Comparison of ENCODE assay signal across 22 cellular contexts in the genomic region with DNA sequence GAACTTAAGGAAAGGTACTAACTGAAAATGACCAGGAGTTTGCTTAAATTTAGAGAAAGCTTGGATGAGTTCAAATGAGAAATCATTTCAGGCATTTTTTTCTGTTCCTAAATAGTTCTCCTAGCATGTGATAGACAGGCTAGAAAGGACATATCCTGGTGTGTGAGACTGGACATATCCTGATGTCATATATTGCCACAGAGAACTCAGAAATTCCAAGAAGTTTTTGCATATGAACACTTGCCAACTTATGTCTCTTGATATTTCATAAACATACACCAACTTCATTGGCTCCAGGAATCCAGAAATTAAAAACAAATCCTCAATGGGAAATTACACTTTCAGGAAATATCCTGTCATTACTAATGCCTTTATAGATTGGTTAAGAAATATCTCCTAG. TPM values are rescaled to one million over a fixed set of nuclear protein-coding genes. Genes with fewer than 3 reads are reported as not detected.
A peak's percentile ranks its signal among the peaks of the same experiment; 100 is the strongest.
DNase-seq lines count a peak whose midpoint lies in the region; ATAC-seq and TF ChIP-seq lines count a peak whose summit lies in the region.
"Had no signal": no experiment of that assay in that cellular context is flagged by ENCODE, and none has a peak within 500 bp of the region (broad histone marks: within the 10 kb centered on the region; RNA-seq: fewer than 3 reads in every experiment).

No MANE protein-coding gene starts in this region.

- no peaks in the 10 kb centered on the region for H3K4me1 Mint-ChIP-seq in naive thymus-derived CD4-positive, alpha-beta T cell

- intact Hi-C loops in naive thymus-derived CD4-positive, alpha-beta T cell (cut with micrococcal nuclease) = no loop called here
- intact Hi-C loops in dorsolateral prefrontal cortex (cut with DNase I) = no loop called here

- no peaks in the 10 kb centered on the region for H3K9me3 ChIP-seq in naive thymus-derived CD4-positive, alpha-beta T cell (ENCODE audit: control insufficient read depth in 2 of 3, low read length in 3 of 3)
- H3K9me3 ChIP-seq: HAP-1 had no signal

- no peaks in the 10 kb centered on the region for H3K4me1 ChIP-seq in naive thymus-derived CD4-positive, alpha-beta T cell (ENCODE audit: control insufficient read depth in 2 of 2, insufficient read depth in 2 of 2, low read length in 2 of 2)
- H3K4me1 ChIP-seq: HAP-1 had no signal

- ATAC-seq in naive thymus-derived CD4-positive, alpha-beta T cell = no peak
- ATAC-seq: K562, SK-N-SH treated with all-trans-retinoic acid at 6 μM for 48 hours had no signal

- H3K36me3 Mint-ChIP-seq in naive thymus-derived CD4-positive, alpha-beta T cell = no peaks in the 10 kb centered on the region

- H3K36me3 ChIP-seq in naive thymus-derived CD4-positive, alpha-beta T cell (ENCODE audit: control insufficient read depth in 2 of 3, insufficient read depth in 3 of 3, low read length in 3 of 3) = no peaks in the 10 kb centered on the region
- H3K36me3 ChIP-seq: HAP-1 had no signal

- no peak overlapping the region for H3K27ac ChIP-seq in naive thymus-derived CD4-positive, alpha-beta T cell (ENCODE audit: low read depth, low read length)
- no peak overlapping the region for H3K27ac ChIP-seq in dorsolateral prefrontal cortex
- H3K27ac ChIP-seq: C4-2B had no signal

- no peak overlapping the region for H3K27ac Mint-ChIP-seq in naive thymus-derived CD4-positive, alpha-beta T cell

- TF ChIP-seq CTCF in cardiac fibroblast (IDR thresholded peaks at IDR 0.05; ENCODE audit: low read depth, low read length) = no peak
- no peak for TF ChIP-seq CTCF in fibroblast of pulmonary artery (IDR thresholded peaks at IDR 0.05; ENCODE audit: low read length, missing control alignments)
- TF ChIP-seq CTCF in dorsolateral prefrontal cortex (IDR thresholded peaks at IDR 0.05 in 54 of 56, conservative IDR thresholded peaks at IDR 0.05 in 2 of 56; ENCODE audit: low read depth in 1 of 56, partially characterized antibody in 56 of 56) = no peak

- H3K4me3 Mint-ChIP-seq in naive thymus-derived CD4-positive, alpha-beta T cell = no peak overlapping the region

- no peak overlapping the region for H3K4me3 ChIP-seq in cardiac fibroblast (replicated peaks in 1 of 2; ENCODE audit: low read depth in 2 of 2, low read length in 2 of 2)
- H3K4me3 ChIP-seq in fibroblast of pulmonary artery (replicated peaks; ENCODE audit: low read depth, low read length) = no peak overlapping the region
- no peak overlapping the region for H3K4me3 ChIP-seq in naive thymus-derived CD4-positive, alpha-beta T cell (ENCODE audit: low read length)
- H3K4me3 ChIP-seq in dorsolateral prefrontal cortex = no peak overlapping the region
- H3K4me3 ChIP-seq: HAP-1, K562 had no signal

- peak; percentile 53 for DNase-seq in HCEC 1CT
- peak; percentile 7 to 45 for DNase-seq in cardiac fibroblast (ENCODE audit: low read depth in 2 of 2)
- DNase-seq in fibroblast of pulmonary artery (ENCODE audit: low read depth) = peak; percentile 9
- DNase-seq in naive thymus-derived CD4-positive, alpha-beta T cell = no peak
- DNase-seq in RKO (ENCODE audit: low spot score) = no peak
- DNase-seq in dorsolateral prefrontal cortex = no peak
- DNase-seq in SIG-M5 (lab: John Stamatoyannopoulos, UW) = no peak
- DNase-seq: ACHN, AML-193, DMS79, NCI-H1105 treated with DMSO at 0.1 percent for 48 hours, NCI-H1694 treated with DMSO at 0.1 percent for 48 hours, NCI-H2107, NCI-H2227 treated with DMSO at 0.1 percent for 48 hours, NCI-H510A treated with DMSO at 0.1 percent for 48 hours, NCI-H774, RPMI8226, SHP77 treated with DMSO at 0.1 percent for 48 hours had no signal

- POLR2A ChIA-PET in naive thymus-derived CD4-positive, alpha-beta T cell (lab: Charles Lee) = no interaction called here

- H3K27me3 ChIP-seq in naive thymus-derived CD4-positive, alpha-beta T cell (ENCODE audit: control insufficient read depth in 2 of 2, insufficient read depth in 2 of 2, low read length in 2 of 2) = no peaks in the 10 kb centered on the region
- H3K27me3 ChIP-seq in dorsolateral prefrontal cortex = peaks cover 0 to 4% (median 0%) of the 10 kb centered on the region in 45 donors

- CTCF ChIA-PET in naive thymus-derived CD4-positive, alpha-beta T cell (lab: Charles Lee) = no interaction called here

- no peaks in the 10 kb centered on the region for H3K9me3 Mint-ChIP-seq in naive thymus-derived CD4-positive, alpha-beta T cell

- H3K27me3 Mint-ChIP-seq in naive thymus-derived CD4-positive, alpha-beta T cell = peaks cover 0 to 18% (median 8%) of the 10 kb centered on the region in 5 donors

RNA-seq across cellular contexts. Expression of gene SERPINB4, which starts 2.9 kb away (rescaled TPM):
- total RNA-seq in naive thymus-derived CD4-positive, alpha-beta T cell = not detected
- polyA plus RNA-seq in naive thymus-derived CD4-positive, alpha-beta T cell = not detected
- total RNA-seq in dorsolateral prefrontal cortex = 1 to 10 TPM in 1 of 120 experiments, under 1 TPM in 1, not detected in 118; 0.59 to 1.4 TPM
- total RNA-seq: K562 had no signal
- polyA plus RNA-seq: K562 had no signal

RNA-seq across cellular contexts. Expression of gene SERPINB3, which starts 14.8 kb away (rescaled TPM):
- not detected for total RNA-seq in naive thymus-derived CD4-positive, alpha-beta T cell
- not detected for polyA plus RNA-seq in naive thymus-derived CD4-positive, alpha-beta T cell
- total RNA-seq in dorsolateral prefrontal cortex = not detected
- total RNA-seq: K562 had no signal
- polyA plus RNA-seq: K562 had no signal

RNA-seq across cellular contexts. Expression of gene SERPINB11, which starts 55.8 kb away (rescaled TPM):
- not detected for total RNA-seq in naive thymus-derived CD4-positive, alpha-beta T cell
- polyA plus RNA-seq in naive thymus-derived CD4-positive, alpha-beta T cell = not detected
- not detected for total RNA-seq in dorsolateral prefrontal cortex
- total RNA-seq: K562 had no signal
- polyA plus RNA-seq: K562 had no signal

RNA-seq across cellular contexts. Expression of gene SERPINB13, which starts 59.8 kb away (rescaled TPM):
- total RNA-seq in naive thymus-derived CD4-positive, alpha-beta T cell = not detected
- polyA plus RNA-seq in naive thymus-derived CD4-positive, alpha-beta T cell = not detected
- total RNA-seq in dorsolateral prefrontal cortex = under 1 TPM in 5 of 120 experiments, not detected in 115; 0.16 to 0.90 (median 0.32) TPM
- total RNA-seq: K562 had no signal
- polyA plus RNA-seq: K562 had no signal

Comparison
In these comparisons a context has a peak if more than half of its experiments do, and no peak if none do; other contexts are left out.
1. DNase-seq: peak in HCEC 1CT (single experiment), cardiac fibroblast (2 of 2) and fibroblast of pulmonary artery (single experiment); none in naive thymus-derived CD4-positive, alpha-beta T cell (0 of 9), RKO (single experiment), dorsolateral prefrontal cortex (0 of 10) and SIG-M5 (single experiment).